17 cellular contexts compared by ENCODE assay signal in the genomic region with DNA sequence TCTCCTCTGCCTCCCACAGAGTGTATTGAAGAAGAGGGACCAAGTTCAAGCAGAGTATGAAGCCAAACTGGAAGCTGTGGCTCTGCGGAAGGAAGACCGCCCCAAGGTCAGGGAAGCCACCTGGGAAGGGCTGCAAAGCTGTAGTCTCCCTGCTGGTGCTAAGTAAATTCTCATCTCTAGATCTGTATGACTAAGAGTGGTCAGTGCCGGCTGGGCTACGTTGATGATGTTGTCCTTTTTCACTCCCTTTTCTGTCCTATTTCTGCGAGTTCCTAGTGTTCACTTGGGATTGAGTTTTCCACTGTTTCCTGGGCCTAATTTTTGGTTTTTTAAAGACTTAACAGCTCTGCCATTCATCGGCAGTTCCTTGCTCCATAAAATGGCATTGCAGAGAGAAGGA. TPM values are rescaled to one million over a fixed set of nuclear protein-coding genes. Genes with fewer than 3 reads are reported as not detected.
DNase-seq lines count a peak whose midpoint lies in the region; TF ChIP-seq lines count a peak whose summit lies in the region.
"Had no signal": no experiment of that assay in that cellular context is flagged by ENCODE, and none has a peak within 500 bp of the region (broad histone marks: within the 10 kb centered on the region; RNA-seq: fewer than 3 reads in every experiment).

No MANE protein-coding gene starts in this region.

- TF ChIP-seq CTCF in neural progenitor cell (IDR thresholded peaks at IDR 0.05), result no peak

- DNase-seq in Karpas-422 (no peak), islet precursor cell (peak; percentile 25), neural progenitor cell (ENCODE audit: low spot score) (no peak), A172 (ENCODE audit: low spot score) (no peak), NCI-H2227 treated with DMSO at 0.1 percent for 48 hours (lab: John Stamatoyannopoulos, UW) (no peak), MG63 (no peak)
- DNase-seq: 8988T; Caco-2; CD4-positive, CD25-positive, alpha-beta regulatory T cell; CD8-positive, alpha-beta T cell; DMS153; DND-41; HCEC 1CT had no signal

- peaks cover 3% of the 10 kb centered on the region for H3K27me3 Mint-ChIP-seq in neural progenitor cell (ENCODE audit: insufficient read depth, low read depth)
- H3K27me3 Mint-ChIP-seq: CD4-positive, CD25-positive, alpha-beta regulatory T cell had no signal

- H3K4me3 Mint-ChIP-seq in neural progenitor cell, result no peak overlapping the region
- H3K4me3 Mint-ChIP-seq: CD4-positive, CD25-positive, alpha-beta regulatory T cell; CD8-positive, alpha-beta T cell; GM23338 had no signal

- H3K27ac ChIP-seq in BLaER1 treated with 17β-estradiol and CSF1 and Interleukin-3, amounts not matched to agents 10 nM and 100 nM, result peak overlapping the region in 6 of 11 experiments; percentile 4 to 78 (median 39); a peak in 6 of 22 replicates
- 0 out of 2 replicates have a peak overlapping the region, but pooled peaks have one; percentile 93 for H3K27ac ChIP-seq in Karpas-422 (ENCODE audit: low read length)
- no peak overlapping the region for H3K27ac ChIP-seq in neural progenitor cell
- H3K27ac ChIP-seq: C4-2B had no signal

- no peaks in the 10 kb centered on the region for H3K9me3 ChIP-seq in BLaER1 treated with 17β-estradiol and CSF1 and Interleukin-3, amounts not matched to agents 10 nM and 100 nM (replicated peaks in 1 of 11)
- H3K9me3 ChIP-seq in Karpas-422 (ENCODE audit: low read length), result no peaks in the 10 kb centered on the region
- H3K9me3 ChIP-seq in neural progenitor cell (ENCODE audit: low read depth), result no peaks in the 10 kb centered on the region
- H3K9me3 ChIP-seq in MG63, result no peaks in the 10 kb centered on the region
- H3K9me3 ChIP-seq: Caco-2 had no signal

- H3K36me3 Mint-ChIP-seq in neural progenitor cell, result peaks cover 15% of the 10 kb centered on the region

- no peaks in the 10 kb centered on the region for H3K9me2 ChIP-seq in Karpas-422 (replicated peaks; ENCODE audit: insufficient read depth, low read length)

- 0 out of 22 replicates have a peak overlapping the region, but pooled peaks of 1 of the 11 experiments have one; percentile 22 for H3K9ac ChIP-seq in BLaER1 treated with 17β-estradiol and CSF1 and Interleukin-3, amounts not matched to agents 10 nM and 100 nM
- H3K9ac ChIP-seq in Karpas-422 (ENCODE audit: low read length), result no peak overlapping the region
- no peak overlapping the region for H3K9ac ChIP-seq in neural progenitor cell

- no peaks in the 10 kb centered on the region for H4K20me1 ChIP-seq in BLaER1 treated with 17β-estradiol and CSF1 and Interleukin-3, amounts not matched to agents 10 nM and 100 nM
- no peaks in the 10 kb centered on the region for H4K20me1 ChIP-seq in Karpas-422 (ENCODE audit: insufficient read depth, low read depth, low read length)
- H4K20me1 ChIP-seq in neural progenitor cell (ENCODE audit: low read depth), result peaks cover 3% of the 10 kb centered on the region

- H3K36me3 ChIP-seq in BLaER1 treated with 17β-estradiol and CSF1 and Interleukin-3, amounts not matched to agents 10 nM and 100 nM, result peaks cover 9 to 65% (median 46%) of the 10 kb centered on the region in 11 experiments; a peak in 19 of 22 replicates
- H3K36me3 ChIP-seq in Karpas-422 (ENCODE audit: insufficient read depth, low read length), result peaks cover 7% of the 10 kb centered on the region; the same call in 1 of the 2 replicates
- H3K36me3 ChIP-seq in neural progenitor cell, result no peaks in the 10 kb centered on the region
- no peaks in the 10 kb centered on the region; the same call in 1 of the 2 replicates for H3K36me3 ChIP-seq in MG63

- H3K4me3 ChIP-seq in BLaER1 treated with 17β-estradiol and CSF1 and Interleukin-3, amounts not matched to agents 10 nM and 100 nM, result no peak overlapping the region
- no peak overlapping the region for H3K4me3 ChIP-seq in Karpas-422 (ENCODE audit: low read length)
- H3K4me3 ChIP-seq in neural progenitor cell, result no peak overlapping the region
- no peak overlapping the region for H3K4me3 ChIP-seq in MG63
- H3K4me3 ChIP-seq: GM23338 had no signal

- H3K27ac Mint-ChIP-seq in neural progenitor cell, result peak overlapping the region; percentile 34
- H3K27ac Mint-ChIP-seq: CD4-positive, CD25-positive, alpha-beta regulatory T cell; CD8-positive, alpha-beta T cell; GM23338 had no signal

- H3K79me2 ChIP-seq in Karpas-422 (ENCODE audit: low read length) (peaks cover 35% of the 10 kb centered on the region), neural progenitor cell (ENCODE audit: low read depth) (no peaks in the 10 kb centered on the region)

- H2AFZ ChIP-seq in Karpas-422 (ENCODE audit: low read length) (no peak overlapping the region), neural progenitor cell (replicated peaks) (no peak overlapping the region)
- H2AFZ ChIP-seq: GM23338 had no signal

- peaks cover 2% of the 10 kb centered on the region for H3K9me3 Mint-ChIP-seq in neural progenitor cell
- H3K9me3 Mint-ChIP-seq: CD4-positive, CD25-positive, alpha-beta regulatory T cell; CD8-positive, alpha-beta T cell; GM23338 had no signal

- no peak overlapping the region for H3K4me2 ChIP-seq in BLaER1 treated with 17β-estradiol and CSF1 and Interleukin-3, amounts not matched to agents 10 nM and 100 nM
- no peak overlapping the region for H3K4me2 ChIP-seq in Karpas-422 (ENCODE audit: low read depth, low read length, poor library complexity, severe bottlenecking)
- no peak overlapping the region for H3K4me2 ChIP-seq in neural progenitor cell
- H3K4me2 ChIP-seq: GM23338 had no signal

- H3F3A ChIP-seq in neural progenitor cell (ENCODE audit: low read depth), result peaks cover 12% of the 10 kb centered on the region

- H3K4me1 Mint-ChIP-seq in neural progenitor cell, result peaks cover 9% of the 10 kb centered on the region

- peaks cover 5 to 93% (median 57%) of the 10 kb centered on the region in 10 experiments; a peak in 17 of 20 replicates for H3K4me1 ChIP-seq in BLaER1 treated with 17β-estradiol and CSF1 and Interleukin-3, amounts not matched to agents 10 nM and 100 nM
- H3K4me1 ChIP-seq in Karpas-422 (ENCODE audit: low read length) (peaks cover 46% of the 10 kb centered on the region), neural progenitor cell (peaks cover 13% of the 10 kb centered on the region)
- H3K4me1 ChIP-seq: Caco-2 had no signal

- no peaks in the 10 kb centered on the region for H3K27me3 ChIP-seq in BLaER1 treated with 17β-estradiol and CSF1 and Interleukin-3, amounts not matched to agents 10 nM and 100 nM
- no peaks in the 10 kb centered on the region for H3K27me3 ChIP-seq in Karpas-422 (ENCODE audit: low read length)
- H3K27me3 ChIP-seq in neural progenitor cell, result no peaks in the 10 kb centered on the region
- no peaks in the 10 kb centered on the region for H3K27me3 ChIP-seq in MG63

RNA-seq across cellular contexts. Expression of a gene that starts 39.8 kb away (rescaled TPM):
- not detected in 2 replicates for total RNA-seq in Karpas-422 (2014; rRNA removed; shearing (Covaris generic); ENCODE audit: low replicate concordance)
- total RNA-seq in neural progenitor cell (ENCODE audit: low replicate concordance), result not detected in 2 replicates
- total RNA-seq in A172 (2014; rRNA removed; shearing (Covaris generic)), result not detected in 2 replicates
- total RNA-seq in MG63 (2014; rRNA removed; shearing (Covaris generic); ENCODE audit: low replicate concordance), result not detected in 2 replicates
- total RNA-seq: A673; Caco-2; CD4-positive, CD25-positive, alpha-beta regulatory T cell; CD8-positive, alpha-beta T cell; GM23338 had no signal
